8 cellular contexts compared by ENCODE assay signal in the genomic region with DNA sequence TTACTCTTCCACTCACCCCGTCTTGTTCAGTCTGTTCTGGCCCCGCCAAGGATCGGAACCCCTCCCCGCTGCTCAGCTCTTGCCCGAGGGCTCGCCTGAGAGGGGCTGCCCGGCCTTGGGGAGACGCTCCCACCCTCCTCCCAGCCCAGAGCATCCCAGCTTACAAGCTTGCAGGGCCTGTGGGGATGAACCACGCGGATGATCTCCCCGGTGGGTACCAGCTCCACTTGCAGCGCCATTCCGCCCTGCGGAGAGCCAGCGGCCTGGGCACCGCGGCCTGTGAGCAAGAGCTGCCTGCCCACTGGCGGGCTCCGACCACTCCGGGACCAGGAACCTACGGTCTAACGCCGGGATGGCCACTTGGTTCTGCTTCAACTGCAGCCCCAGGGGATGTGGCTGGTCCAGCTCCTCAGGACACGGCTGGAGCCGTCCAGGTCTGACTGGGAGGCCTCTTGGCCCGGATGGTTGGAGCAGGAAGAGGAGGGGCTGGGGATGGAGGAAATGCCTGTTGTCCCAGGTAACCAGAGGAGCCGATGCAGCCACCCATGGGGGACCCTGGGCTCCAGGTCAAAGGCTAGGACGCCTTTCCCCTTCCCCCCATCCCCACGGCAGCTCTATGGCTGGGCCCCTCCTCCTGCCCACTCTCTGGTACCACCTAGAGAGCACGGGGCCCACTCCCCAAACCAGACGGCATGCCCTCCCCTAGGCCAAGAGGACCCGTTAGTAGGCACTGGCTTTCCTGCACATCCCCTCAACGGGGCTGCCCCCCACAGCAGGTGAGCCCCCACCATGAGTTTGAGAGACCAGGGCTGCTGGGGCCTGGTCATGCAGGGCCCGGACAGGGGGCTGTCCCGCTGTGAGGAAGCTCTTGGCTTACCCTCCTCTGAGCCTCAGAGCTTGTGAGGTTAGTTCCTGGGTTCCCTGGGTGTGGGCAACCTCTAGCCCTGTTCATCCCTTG. TPM values are rescaled to one million over a fixed set of nuclear protein-coding genes. Genes with fewer than 3 reads are reported as not detected.
DNase-seq lines count a peak whose midpoint lies in the region; TF ChIP-seq lines count a peak whose summit lies in the region.

A gene with protein sequence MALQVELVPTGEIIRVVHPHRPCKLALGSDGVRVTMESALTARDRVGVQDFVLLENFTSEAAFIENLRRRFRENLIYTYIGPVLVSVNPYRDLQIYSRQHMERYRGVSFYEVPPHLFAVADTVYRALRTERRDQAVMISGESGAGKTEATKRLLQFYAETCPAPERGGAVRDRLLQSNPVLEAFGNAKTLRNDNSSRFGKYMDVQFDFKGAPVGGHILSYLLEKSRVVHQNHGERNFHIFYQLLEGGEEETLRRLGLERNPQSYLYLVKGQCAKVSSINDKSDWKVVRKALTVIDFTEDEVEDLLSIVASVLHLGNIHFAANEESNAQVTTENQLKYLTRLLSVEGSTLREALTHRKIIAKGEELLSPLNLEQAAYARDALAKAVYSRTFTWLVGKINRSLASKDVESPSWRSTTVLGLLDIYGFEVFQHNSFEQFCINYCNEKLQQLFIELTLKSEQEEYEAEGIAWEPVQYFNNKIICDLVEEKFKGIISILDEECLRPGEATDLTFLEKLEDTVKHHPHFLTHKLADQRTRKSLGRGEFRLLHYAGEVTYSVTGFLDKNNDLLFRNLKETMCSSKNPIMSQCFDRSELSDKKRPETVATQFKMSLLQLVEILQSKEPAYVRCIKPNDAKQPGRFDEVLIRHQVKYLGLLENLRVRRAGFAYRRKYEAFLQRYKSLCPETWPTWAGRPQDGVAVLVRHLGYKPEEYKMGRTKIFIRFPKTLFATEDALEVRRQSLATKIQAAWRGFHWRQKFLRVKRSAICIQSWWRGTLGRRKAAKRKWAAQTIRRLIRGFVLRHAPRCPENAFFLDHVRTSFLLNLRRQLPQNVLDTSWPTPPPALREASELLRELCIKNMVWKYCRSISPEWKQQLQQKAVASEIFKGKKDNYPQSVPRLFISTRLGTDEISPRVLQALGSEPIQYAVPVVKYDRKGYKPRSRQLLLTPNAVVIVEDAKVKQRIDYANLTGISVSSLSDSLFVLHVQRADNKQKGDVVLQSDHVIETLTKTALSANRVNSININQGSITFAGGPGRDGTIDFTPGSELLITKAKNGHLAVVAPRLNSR (minus strand): TSS at position 438 of the 958 bp plus-strand sequence. CDS start 199 bp downstream, at position 239.

- TF ChIP-seq POLR2A in spleen (IDR thresholded peaks at IDR 0.05): no peak

- intact Hi-C loops in ascending aorta (cut with DNase I): no loop called here
- intact Hi-C loops in spleen (cut with DNase I; ENCODE audit: low total_unique reads): no loop called here

- H3K27me3 ChIP-seq in HUES6 (ENCODE audit: control insufficient read depth, insufficient read depth, low read length): peaks cover 5% of the 10 kb centered on the region; the same call in 1 of the 2 replicates
- no peaks in the 10 kb centered on the region for H3K27me3 ChIP-seq in ascending aorta
- H3K27me3 ChIP-seq in spleen (replicated peaks in 1 of 7): peaks cover 0 to 25% (median 0%) of the 10 kb centered on the region in 7 donors

- H3K9me3 ChIP-seq in HUES6 (ENCODE audit: control insufficient read depth, insufficient read depth, low read depth, low read length) (no peaks in the 10 kb centered on the region), ascending aorta (no peaks in the 10 kb centered on the region), spleen (no peaks in the 10 kb centered on the region)

- 52 to 60% (median 56%) methylated on average over 24 to 35 of the region's 35 CpGs for WGBS in spleen, 5 donors

- peaks cover 15% of the 10 kb centered on the region for H3K36me3 ChIP-seq in HUES6 (ENCODE audit: control insufficient read depth, insufficient read depth, low read length)
- peaks cover 8 to 18% of the 10 kb centered on the region in 2 donors for H3K36me3 ChIP-seq in ascending aorta
- peaks cover 0 to 34% (median 24%) of the 10 kb centered on the region in 6 donors for H3K36me3 ChIP-seq in spleen

- H3K27ac ChIP-seq in HUES6 (ENCODE audit: low read depth, low read length) (no peak within 1 kb of the TSS), ascending aorta (peak within 1 kb of the TSS; percentile 95 to 99), spleen (peak within 1 kb of the TSS; percentile 33 to 96 (median 80))

- H3K4me3 ChIP-seq in HUES6 (ENCODE audit: low read depth, low read length): peak within 1 kb of the TSS; percentile 92
- peak within 1 kb of the TSS; percentile 79 to 82 for H3K4me3 ChIP-seq in ascending aorta
- H3K4me3 ChIP-seq in spleen: peak within 1 kb of the TSS; percentile 24 to 86 (median 52)

- TF ChIP-seq CTCF in ascending aorta (IDR thresholded peaks at IDR 0.05): no peak
- TF ChIP-seq CTCF in spleen (IDR thresholded peaks at IDR 0.05 in 8 of 11, conservative IDR thresholded peaks at IDR 0.05 in 3 of 11): no peak

- DNase-seq in ascending aorta (ENCODE audit: low spot score in 2 of 2) (no peak), iPS-NIHi7 (ENCODE audit: extremely low spot score) (peak; percentile 66), spleen (peak; percentile 84), NOMO-1 treated with dmso at 0.1 percent for 144 hours (lab: John Stamatoyannopoulos, UW; ENCODE audit: unreplicated experiment) (no peak), AML-193 (lab: John Stamatoyannopoulos, UW) (no peak)
- no peak for DNase-seq in stimulated activated CD4-positive, alpha-beta T cell treated with anti-CD3 and anti-CD28 coated beads, Interleukin-4, amount 100 ng/mL, for 24 hours
- DNase-seq in effector CD4-positive, alpha-beta T cell: no peak

- peak within 1 kb of the TSS; percentile 69 for H3K9ac ChIP-seq in HUES6 (ENCODE audit: low read length)

- H3K4me1 ChIP-seq in HUES6 (ENCODE audit: control insufficient read depth, insufficient read depth, low read length) (peaks cover 33% of the 10 kb centered on the region), ascending aorta (peaks cover 31 to 63% of the 10 kb centered on the region in 2 donors), spleen (peaks cover 35 to 62% (median 53%) of the 10 kb centered on the region in 6 donors)

RNA-seq across cellular contexts. Expression of the gene that starts here (rescaled TPM):
- total RNA-seq in ascending aorta (251 TPM), spleen (100 to 1,000 TPM in 2 of 7 donors, 10 to 100 TPM in 5; 49.2 to 135 (median 81.6) TPM)
- 10 to 100 TPM; 14.6 to 21.6 (median 14.6) TPM for polyA plus RNA-seq in spleen

Comparison
In these comparisons a context has a peak if more than half of its experiments do, and no peak if none do; other contexts are left out.
1. DNase-seq: peak in iPS-NIHi7 (single experiment) and spleen (single experiment); none in ascending aorta (0 of 2), NOMO-1 treated with dmso at 0.1 percent for 144 hours (single experiment), AML-193 (0 of 2), stimulated activated CD4-positive, alpha-beta T cell treated with anti-CD3 and anti-CD28 coated beads, Interleukin-4, amount 100 ng/mL, for 24 hours (single experiment) and effector CD4-positive, alpha-beta T cell (single experiment).
2. Peak in every context shown above with its lines, with median percentiles within 50 percentile points of each other: H3K4me3 ChIP-seq.